ENCODE assay signal across 13 cellular contexts in genomic region chr11:36389811-36390210, GRCh38.
DNase-seq lines count a peak whose midpoint lies in the region; ATAC-seq and TF ChIP-seq lines count a peak whose summit lies in the region.
"Had no signal": no experiment of that assay in that cellular context is flagged by ENCODE, and none has a peak within 500 bp of the region (broad histone marks: within the 10 kb centered on the region; RNA-seq: fewer than 3 reads in every experiment).

No MANE protein-coding gene starts in this region.

- H3K36me3 ChIP-seq in endodermal cell (ENCODE audit: control insufficient read depth, insufficient read depth, low read length), result no peaks in the 10 kb centered on the region
- no peaks in the 10 kb centered on the region for H3K36me3 ChIP-seq in SK-N-SH (replicated peaks in 1 of 2; ENCODE audit: control insufficient read depth in 1 of 2, insufficient read depth in 2 of 2, low read length in 1 of 2)
- H3K36me3 ChIP-seq: cardiac muscle cell had no signal

- H3K27me3 ChIP-seq in endodermal cell (ENCODE audit: control insufficient read depth, insufficient read depth, low read length, poor library complexity, severe bottlenecking) (no peaks in the 10 kb centered on the region), SK-N-SH (ENCODE audit: insufficient read depth) (no peaks in the 10 kb centered on the region)
- H3K27me3 ChIP-seq: cardiac muscle cell had no signal

- peak; percentile 17 for DNase-seq in stimulated activated CD4-positive, alpha-beta T cell treated with anti-CD3 and anti-CD28 coated beads, Interleukin-4, amount 100 ng/mL, for 24 hours
- DNase-seq in stimulated activated CD4-positive, alpha-beta T cell treated with anti-CD3 and anti-CD28 coated beads, Interleukin-4, amount 100 ng/mL, for 4 hours, result no peak
- DNase-seq in posterior cingulate gyrus (no peak), endodermal cell (no peak), SK-N-SH (no peak), SHP77 treated with DMSO at 0.1 percent for 48 hours (lab: John Stamatoyannopoulos, UW) (no peak)
- DNase-seq: GF-D8, MM.1S, nucleus accumbens had no signal

- no peaks in the 10 kb centered on the region for H3F3A ChIP-seq in SK-N-SH (replicated peaks; ENCODE audit: insufficient read depth)

- H3K4me2 ChIP-seq in SK-N-SH, result no peak overlapping the region

- H2AFZ ChIP-seq in SK-N-SH (ENCODE audit: low read depth), result no peak overlapping the region

- H3K9me3 ChIP-seq in endodermal cell (ENCODE audit: control insufficient read depth, low read length), result no peaks in the 10 kb centered on the region
- no peaks in the 10 kb centered on the region for H3K9me3 ChIP-seq in SK-N-SH

- no peak overlapping the region for H3K4me3 Mint-ChIP-seq in dendritic cell treated with granulocyte-macrophage colony-stimulating factor and Interleukin-4, amounts not matched to agents 40 ng/mL and 50 ng/mL, for 4 days
- no peak overlapping the region for H3K4me3 Mint-ChIP-seq in endodermal cell

- POLR2A ChIA-PET in SK-N-SH (lab: Yijun Ruan, JAX), result no interaction called here

- H4K20me1 ChIP-seq in SK-N-SH (ENCODE audit: insufficient read depth), result no peaks in the 10 kb centered on the region

- peaks cover 75% of the 10 kb centered on the region for H3K4me1 Mint-ChIP-seq in dendritic cell treated with granulocyte-macrophage colony-stimulating factor and Interleukin-4, amounts not matched to agents 40 ng/mL and 50 ng/mL, for 4 days (ENCODE audit: low read depth)
- peaks cover 4% of the 10 kb centered on the region for H3K4me1 Mint-ChIP-seq in endodermal cell

- TF ChIP-seq CTCF in endodermal cell (conservative IDR thresholded peaks at IDR 0.05) (no peak), SK-N-SH (IDR thresholded peaks at IDR 0.05) (no peak)

- H3K27ac Mint-ChIP-seq in dendritic cell treated with granulocyte-macrophage colony-stimulating factor and Interleukin-4, amounts not matched to agents 40 ng/mL and 50 ng/mL, for 4 days, result peak overlapping the region; percentile 77
- H3K27ac Mint-ChIP-seq in endodermal cell, result no peak overlapping the region

- CTCF ChIA-PET in SK-N-SH (lab: Yijun Ruan, JAX), result interaction anchor here (1.5 kb wide), 1 partner anchor 9 kb away, joined by 3 read pairs; no protein-coding TSS in a partner anchor

- no peaks in the 10 kb centered on the region for H3K4me1 ChIP-seq in endodermal cell (ENCODE audit: control insufficient read depth, insufficient read depth, low read length)
- no peaks in the 10 kb centered on the region for H3K4me1 ChIP-seq in SK-N-SH (ENCODE audit: control insufficient read depth in 1 of 2, insufficient read depth in 2 of 2, low read depth in 1 of 2, low read length in 1 of 2)

- H3K27ac ChIP-seq in endodermal cell (ENCODE audit: low read depth, low read length) (no peak overlapping the region), SK-N-SH (ENCODE audit: low read depth in 2 of 2, low read length in 1 of 2) (no peak overlapping the region)
- H3K27ac ChIP-seq: cardiac muscle cell had no signal

- H3K9ac ChIP-seq in endodermal cell (ENCODE audit: extremely low read depth, low read length, poor library complexity, severe bottlenecking) (no peak overlapping the region), SK-N-SH (no peak overlapping the region)

- TF ChIP-seq EP300 in SK-N-SH (IDR thresholded peaks at IDR 0.05; ENCODE audit: borderline replicate concordance in 1 of 2, low read depth in 1 of 2, low read length in 1 of 2), result no peak

- no peaks in the 10 kb centered on the region for H3K36me3 Mint-ChIP-seq in dendritic cell treated with granulocyte-macrophage colony-stimulating factor and Interleukin-4, amounts not matched to agents 40 ng/mL and 50 ng/mL, for 4 days (ENCODE audit: low read depth)
- no peaks in the 10 kb centered on the region for H3K36me3 Mint-ChIP-seq in endodermal cell (ENCODE audit: low read depth)

- H3K27me3 Mint-ChIP-seq in dendritic cell treated with granulocyte-macrophage colony-stimulating factor and Interleukin-4, amounts not matched to agents 40 ng/mL and 50 ng/mL, for 4 days, result peaks cover 31% of the 10 kb centered on the region
- H3K27me3 Mint-ChIP-seq in endodermal cell (ENCODE audit: insufficient read depth), result peaks cover 24% of the 10 kb centered on the region

- H3K9me2 ChIP-seq in SK-N-SH, result no peaks in the 10 kb centered on the region

- H3K79me2 ChIP-seq in SK-N-SH (ENCODE audit: insufficient read depth), result no peaks in the 10 kb centered on the region

- no peak overlapping the region for H3K4me3 ChIP-seq in endodermal cell (ENCODE audit: low read length)
- no peak overlapping the region for H3K4me3 ChIP-seq in SK-N-SH (ENCODE audit: low read depth in 2 of 2, low read length in 1 of 2)
- H3K4me3 ChIP-seq: cardiac muscle cell, lung had no signal

- peaks cover 17% of the 10 kb centered on the region for H3K9me3 Mint-ChIP-seq in dendritic cell treated with granulocyte-macrophage colony-stimulating factor and Interleukin-4, amounts not matched to agents 40 ng/mL and 50 ng/mL, for 4 days
- no peaks in the 10 kb centered on the region for H3K9me3 Mint-ChIP-seq in endodermal cell

- ATAC-seq in HG03095 (IDR thresholded peaks at IDR 0.05; ENCODE audit: unreplicated experiment), result peak; percentile 66

- intact Hi-C loops in dendritic cell treated with granulocyte-macrophage colony-stimulating factor and Interleukin-4, amounts not matched to agents 40 ng/mL and 50 ng/mL, for 4 days (cut with micrococcal nuclease), result loop anchor here (2.0 kb wide), 1 partner anchor 21 kb away; no protein-coding TSS in a partner anchor
- intact Hi-C loops in posterior cingulate gyrus (cut with DNase I), result no loop called here

- no peak for TF ChIP-seq RAD21 in SK-N-SH (IDR thresholded peaks at IDR 0.05; ENCODE audit: low read length)

- WGBS in endodermal cell (ENCODE audit: insufficient coverage in 1 of 2, insufficient read length in 1 of 2), 2 experiments, result 95 to 100% methylated on average over 2 to 4 of the region's 4 CpGs
- 80% methylated on average over 4 of the region's 4 CpGs for WGBS in SK-N-SH (ENCODE audit: low lambda C conversion rate)

TF ChIP-seq in SK-N-SH, 30 proteins besides CTCF, POLR2A, EP300 and RAD21:
- no peak for TF ChIP-seq RCOR1 (IDR thresholded peaks at IDR 0.05; ENCODE audit: low read length)
- TF ChIP-seq GABPA (IDR thresholded peaks at IDR 0.05; ENCODE audit: low read depth), result no peak
- TF ChIP-seq MXI1 (IDR thresholded peaks at IDR 0.05; ENCODE audit: low read depth, low read length), result no peak
- no peak for TF ChIP-seq EZH2phosphoT487 (IDR thresholded peaks at IDR 0.05; ENCODE audit: borderline replicate concordance, low read depth)
- TF ChIP-seq TEAD4 (IDR thresholded peaks at IDR 0.05; ENCODE audit: borderline replicate concordance, insufficient read depth), result no peak
- no peak for TF ChIP-seq POLR2AphosphoS5 (IDR thresholded peaks at IDR 0.05; ENCODE audit: low read depth, low read length)
- TF ChIP-seq JUND (IDR thresholded peaks at IDR 0.05), result no peak
- no peak for TF ChIP-seq MAX (IDR thresholded peaks at IDR 0.05; ENCODE audit: low read depth)
- no peak for TF ChIP-seq ELF1 (IDR thresholded peaks at IDR 0.05)
